1 cellular context compared by ENCODE assay signal in the genomic region with DNA sequence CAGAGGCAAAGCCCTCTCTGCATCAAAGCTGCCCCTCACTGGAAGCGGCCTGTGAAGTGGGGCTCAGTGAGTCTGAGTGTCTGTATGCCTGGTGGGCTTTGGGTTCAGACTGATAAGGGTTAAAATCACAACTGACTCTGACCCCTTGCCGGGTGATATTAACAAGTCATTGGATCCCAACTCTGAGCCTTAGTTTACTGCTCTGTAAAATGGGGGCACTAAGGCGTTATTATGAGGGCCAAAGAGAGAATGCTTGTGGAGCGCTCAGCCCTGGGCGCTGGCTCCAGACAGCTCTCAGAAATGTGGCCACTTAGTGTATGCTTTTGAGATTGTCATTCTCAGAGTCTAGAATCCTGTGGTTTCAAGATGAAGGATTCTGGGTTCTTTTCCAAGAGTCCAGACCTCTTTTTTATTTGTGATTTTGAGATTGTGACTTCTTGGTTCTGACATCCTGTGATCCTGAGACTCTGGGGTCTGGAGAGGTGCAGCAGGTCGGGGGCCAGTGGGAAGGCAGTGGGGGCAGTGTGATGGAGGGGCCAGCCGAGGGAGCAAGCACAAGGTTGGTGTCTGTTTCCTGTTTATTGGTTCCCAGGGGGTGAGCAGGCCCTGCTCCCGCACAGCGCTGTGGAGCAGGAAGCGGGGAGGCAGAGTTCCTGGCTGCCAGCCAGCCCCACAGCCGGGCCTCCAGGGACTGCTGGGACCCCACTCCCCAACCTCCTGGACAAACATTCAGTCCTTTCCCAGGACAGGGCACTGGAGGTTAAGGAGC.
A peak's percentile ranks its signal among the peaks of the same experiment; 100 is the strongest.
TF ChIP-seq lines count a peak whose summit lies in the region.

No MANE protein-coding gene starts in this region.

TF ChIP-seq in GM12878, 131 proteins besides CTCF, POLR2A, EP300 and RAD21:
- TF ChIP-seq PAX5 (IDR thresholded peaks at IDR 0.05; ENCODE audit: borderline replicate concordance, low read depth, low read length) (0 out of 2 replicates have a peak, but pooled peaks have one; percentile 21), MEF2B (IDR thresholded peaks at IDR 0.05; ENCODE audit: partially characterized antibody, poor library complexity, severe bottlenecking) (peak; percentile 59), PML (IDR thresholded peaks at IDR 0.05; ENCODE audit: low read length) (no peak), GATAD2B (conservative IDR thresholded peaks at IDR 0.05; ENCODE audit: low read depth) (peak; percentile 27; the same call in 1 of the 2 replicates), IKZF1 (conservative IDR thresholded peaks at IDR 0.05) (peak; percentile 31; the same call in 1 of the 2 replicates)
- TF ChIP-seq, protein P1, sequence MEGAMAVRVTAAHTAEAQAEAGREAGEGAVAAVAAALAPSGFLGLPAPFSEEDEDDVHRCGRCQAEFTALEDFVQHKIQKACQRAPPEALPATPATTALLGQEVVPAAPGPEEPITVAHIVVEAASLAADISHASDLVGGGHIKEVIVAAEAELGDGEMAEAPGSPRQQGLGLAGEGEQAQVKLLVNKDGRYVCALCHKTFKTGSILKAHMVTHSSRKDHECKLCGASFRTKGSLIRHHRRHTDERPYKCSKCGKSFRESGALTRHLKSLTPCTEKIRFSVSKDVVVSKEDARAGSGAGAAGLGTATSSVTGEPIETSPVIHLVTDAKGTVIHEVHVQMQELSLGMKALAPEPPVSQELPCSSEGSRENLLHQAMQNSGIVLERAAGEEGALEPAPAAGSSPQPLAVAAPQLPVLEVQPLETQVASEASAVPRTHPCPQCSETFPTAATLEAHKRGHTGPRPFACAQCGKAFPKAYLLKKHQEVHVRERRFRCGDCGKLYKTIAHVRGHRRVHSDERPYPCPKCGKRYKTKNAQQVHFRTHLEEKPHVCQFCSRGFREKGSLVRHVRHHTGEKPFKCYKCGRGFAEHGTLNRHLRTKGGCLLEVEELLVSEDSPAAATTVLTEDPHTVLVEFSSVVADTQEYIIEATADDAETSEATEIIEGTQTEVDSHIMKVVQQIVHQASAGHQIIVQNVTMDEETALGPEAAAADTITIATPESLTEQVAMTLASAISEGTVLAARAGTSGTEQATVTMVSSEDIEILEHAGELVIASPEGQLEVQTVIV (IDR thresholded peaks at IDR 0.05; ENCODE audit: borderline replicate concordance, partially characterized antibody), result no peak
- TF ChIP-seq, protein P2, sequence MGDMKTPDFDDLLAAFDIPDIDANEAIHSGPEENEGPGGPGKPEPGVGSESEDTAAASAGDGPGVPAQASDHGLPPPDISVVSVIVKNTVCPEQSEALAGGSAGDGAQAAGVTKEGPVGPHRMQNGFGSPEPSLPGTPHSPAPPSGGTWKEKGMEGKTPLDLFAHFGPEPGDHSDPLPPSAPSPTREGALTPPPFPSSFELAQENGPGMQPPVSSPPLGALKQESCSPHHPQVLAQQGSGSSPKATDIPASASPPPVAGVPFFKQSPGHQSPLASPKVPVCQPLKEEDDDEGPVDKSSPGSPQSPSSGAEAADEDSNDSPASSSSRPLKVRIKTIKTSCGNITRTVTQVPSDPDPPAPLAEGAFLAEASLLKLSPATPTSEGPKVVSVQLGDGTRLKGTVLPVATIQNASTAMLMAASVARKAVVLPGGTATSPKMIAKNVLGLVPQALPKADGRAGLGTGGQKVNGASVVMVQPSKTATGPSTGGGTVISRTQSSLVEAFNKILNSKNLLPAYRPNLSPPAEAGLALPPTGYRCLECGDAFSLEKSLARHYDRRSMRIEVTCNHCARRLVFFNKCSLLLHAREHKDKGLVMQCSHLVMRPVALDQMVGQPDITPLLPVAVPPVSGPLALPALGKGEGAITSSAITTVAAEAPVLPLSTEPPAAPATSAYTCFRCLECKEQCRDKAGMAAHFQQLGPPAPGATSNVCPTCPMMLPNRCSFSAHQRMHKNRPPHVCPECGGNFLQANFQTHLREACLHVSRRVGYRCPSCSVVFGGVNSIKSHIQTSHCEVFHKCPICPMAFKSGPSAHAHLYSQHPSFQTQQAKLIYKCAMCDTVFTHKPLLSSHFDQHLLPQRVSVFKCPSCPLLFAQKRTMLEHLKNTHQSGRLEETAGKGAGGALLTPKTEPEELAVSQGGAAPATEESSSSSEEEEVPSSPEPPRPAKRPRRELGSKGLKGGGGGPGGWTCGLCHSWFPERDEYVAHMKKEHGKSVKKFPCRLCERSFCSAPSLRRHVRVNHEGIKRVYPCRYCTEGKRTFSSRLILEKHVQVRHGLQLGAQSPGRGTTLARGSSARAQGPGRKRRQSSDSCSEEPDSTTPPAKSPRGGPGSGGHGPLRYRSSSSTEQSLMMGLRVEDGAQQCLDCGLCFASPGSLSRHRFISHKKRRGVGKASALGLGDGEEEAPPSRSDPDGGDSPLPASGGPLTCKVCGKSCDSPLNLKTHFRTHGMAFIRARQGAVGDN (IDR thresholded peaks at IDR 0.05), result 0 out of 2 replicates have a peak, but pooled peaks have one; percentile 7
